19 cellular contexts compared by ENCODE assay signal in the genomic region with DNA sequence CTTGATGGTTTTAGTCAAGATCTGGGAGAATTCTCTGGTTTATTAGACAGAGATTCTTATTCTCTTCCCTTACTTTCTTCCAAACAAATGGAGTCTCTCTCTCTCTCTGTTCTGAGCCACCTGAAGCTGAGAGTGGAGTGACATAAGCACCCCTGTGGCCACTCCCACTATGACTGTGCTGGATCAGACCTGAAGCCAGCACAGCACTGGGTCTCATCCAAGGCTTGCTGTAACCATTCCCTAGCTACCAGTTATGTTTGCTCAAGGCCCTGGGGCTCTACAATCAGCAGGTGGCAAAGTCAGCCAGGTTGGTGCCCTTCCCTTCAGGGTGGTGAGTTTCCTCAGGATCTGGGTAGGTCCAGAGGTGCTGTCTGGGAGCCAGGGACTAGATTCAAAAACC.
"Had no signal": no experiment of that assay in that cellular context is flagged by ENCODE, and none has a peak within 500 bp of the region (broad histone marks: within the 10 kb centered on the region; RNA-seq: fewer than 3 reads in every experiment).

No MANE protein-coding gene starts in this region.

- H3K4me1 Mint-ChIP-seq: activated CD4-positive, alpha-beta T cell treated with anti-CD3 and anti-CD28 coated beads, Interleukin-2, amount 10 ng/mL, durations not matched to agents 7 days and 5 days; immature natural killer cell; memory B cell had no signal

- H3K36me3 Mint-ChIP-seq: immature natural killer cell; memory B cell; natural killer cell treated with Interleukin-12 subunit alpha and Interleukin-12 subunit beta and Interleukin-15 and Interleukin-18, amount 100 ng/mL, for 72 hours had no signal

- H3K27ac ChIP-seq: suprapubic skin had no signal

- H3K4me3 Mint-ChIP-seq: activated CD4-positive, alpha-beta T cell treated with anti-CD3 and anti-CD28 coated beads, Interleukin-2, amount 10 ng/mL, durations not matched to agents 7 days and 5 days; activated T-helper 1 cell treated with anti-CD3 and anti-CD28 coated beads, Interleukin-12 subunit alpha, Interleukin-12 subunit beta, Interleukin-2, Interleukin-4 antibody, amounts not matched to agents 30 ng/mL and 10 ng/mL and 1 ng/mL, durations not matched to agents 14 hours and 24 hours and 36 hours; immature natural killer cell; memory B cell; natural killer cell treated with Interleukin-12 subunit alpha and Interleukin-12 subunit beta and Interleukin-15 and Interleukin-18, amount 100 ng/mL, for 72 hours had no signal

- DNase-seq: activated CD4-positive, alpha-beta T cell treated with anti-CD3 and anti-CD28 coated beads, Interleukin-2, amount 10 ng/mL, durations not matched to agents 7 days and 5 days; activated naive CD4-positive, alpha-beta T cell; anterior cingulate cortex; foreskin fibroblast; glutamatergic neuron; immature natural killer cell; left cardiac atrium; occipital lobe; right cardiac atrium; small intestine; stimulated activated CD4-positive, alpha-beta T cell treated with anti-CD3 and anti-CD28 coated beads, Interleukin-4, amount 100 ng/mL, for 4 hours; stimulated activated CD8-positive, alpha-beta memory T cell treated with anti-CD3 and anti-CD28 coated beads, Interleukin-4, amount 100 ng/mL, for 48 hours; stimulated activated naive CD4-positive, alpha-beta T cell treated with Interleukin-2 at 50 U/mL for 16 hours; trophoblast cell had no signal

- ATAC-seq: left cardiac atrium; natural killer cell treated with Interleukin-12 subunit alpha and Interleukin-12 subunit beta and Interleukin-15 and Interleukin-18, amount 100 ng/mL, for 72 hours; right cardiac atrium had no signal

- H3K9me3 Mint-ChIP-seq: activated CD4-positive, alpha-beta T cell treated with anti-CD3 and anti-CD28 coated beads, Interleukin-2, amount 10 ng/mL, durations not matched to agents 7 days and 5 days; activated T-helper 1 cell treated with anti-CD3 and anti-CD28 coated beads, Interleukin-12 subunit alpha, Interleukin-12 subunit beta, Interleukin-2, Interleukin-4 antibody, amounts not matched to agents 30 ng/mL and 10 ng/mL and 1 ng/mL, durations not matched to agents 14 hours and 24 hours and 36 hours had no signal

- H3K27ac Mint-ChIP-seq: activated CD4-positive, alpha-beta T cell treated with anti-CD3 and anti-CD28 coated beads, Interleukin-2, amount 10 ng/mL, durations not matched to agents 7 days and 5 days; activated T-helper 1 cell treated with anti-CD3 and anti-CD28 coated beads, Interleukin-12 subunit alpha, Interleukin-12 subunit beta, Interleukin-2, Interleukin-4 antibody, amounts not matched to agents 30 ng/mL and 10 ng/mL and 1 ng/mL, durations not matched to agents 14 hours and 24 hours and 36 hours; immature natural killer cell; memory B cell; natural killer cell treated with Interleukin-12 subunit alpha and Interleukin-12 subunit beta and Interleukin-15 and Interleukin-18, amount 100 ng/mL, for 72 hours had no signal

- H3K4me1 ChIP-seq: suprapubic skin had no signal

- H3K27me3 Mint-ChIP-seq: activated CD4-positive, alpha-beta T cell treated with anti-CD3 and anti-CD28 coated beads, Interleukin-2, amount 10 ng/mL, durations not matched to agents 7 days and 5 days; progenitor cell of endocrine pancreas had no signal

- H3K27me3 ChIP-seq: suprapubic skin had no signal
